Comparison of ENCODE assay signal across 8 cellular contexts in the genomic region with DNA sequence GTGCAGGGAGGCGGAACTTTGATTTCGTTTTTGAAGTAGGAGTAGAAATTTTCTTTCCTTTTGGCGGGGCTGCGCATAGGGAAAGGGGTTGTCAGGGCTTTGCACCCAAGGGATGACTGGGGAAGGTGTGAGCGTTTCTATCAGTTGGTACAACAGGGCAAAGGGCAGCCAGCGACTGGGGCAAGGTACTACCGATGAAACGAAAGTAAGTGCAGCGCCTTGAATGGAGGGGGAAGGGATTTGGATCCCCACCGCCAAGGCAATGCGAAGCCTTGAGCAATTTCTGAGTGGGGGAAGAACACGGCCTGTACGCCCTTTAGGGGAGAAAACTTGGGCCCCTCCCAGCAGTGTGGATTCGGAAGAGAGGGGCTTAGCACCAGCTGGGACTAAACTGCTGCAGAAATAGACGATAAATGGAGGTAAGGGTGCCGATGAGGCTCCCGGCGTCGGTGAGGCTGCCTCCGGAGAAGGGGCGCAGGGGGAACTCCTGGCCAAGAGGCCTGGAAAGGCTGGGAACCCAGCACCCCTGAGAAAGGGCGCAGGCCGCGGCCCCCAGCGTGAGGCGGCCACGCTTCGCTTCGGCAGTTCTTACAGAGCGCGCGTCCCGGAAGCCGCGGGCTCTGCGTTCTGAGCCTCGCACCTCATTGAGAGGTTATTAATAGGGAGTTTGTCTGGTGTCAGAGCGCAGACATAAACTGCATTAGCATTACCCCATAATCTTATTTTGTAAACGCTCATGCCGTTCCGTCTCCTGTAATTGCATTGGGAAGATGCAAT. TPM values are rescaled to one million over a fixed set of nuclear protein-coding genes. Genes with fewer than 3 reads are reported as not detected.
DNase-seq lines count a peak whose midpoint lies in the region; ATAC-seq and TF ChIP-seq lines count a peak whose summit lies in the region.

No MANE protein-coding gene starts in this region.

- peaks cover 34 to 56% of the 10 kb centered on the region in 2 donors for H3K27me3 ChIP-seq in muscle layer of colon (ENCODE audit: control insufficient read depth in 1 of 2, insufficient read depth in 2 of 2, low read length in 2 of 2)

- H3K4me1 Mint-ChIP-seq in Calu3 (ENCODE audit: low read depth, unreplicated experiment) = peaks cover 24% of the 10 kb centered on the region
- peaks cover 22% of the 10 kb centered on the region for H3K4me1 Mint-ChIP-seq in central memory CD8-positive, alpha-beta T cell

- CTCF ChIA-PET in Calu3 (lab: Charles Lee) = no interaction called here

- peak overlapping the region; percentile 84 for H3K4me3 Mint-ChIP-seq in Calu3 (ENCODE audit: low read depth, unreplicated experiment)
- H3K4me3 Mint-ChIP-seq in central memory CD8-positive, alpha-beta T cell = peak overlapping the region; percentile 90

- H3K36me3 ChIP-seq in muscle layer of colon (ENCODE audit: insufficient read depth, low read length) = no peaks in the 10 kb centered on the region

- peak; percentile 82 for ATAC-seq in central memory CD8-positive, alpha-beta T cell (replicated peaks; ENCODE audit: extremely low read depth, poor library complexity, severe bottlenecking)
- no peak for ATAC-seq in HG02678 (IDR thresholded peaks at IDR 0.05; ENCODE audit: unreplicated experiment)
- ATAC-seq in GM21528 (IDR thresholded peaks at IDR 0.05; ENCODE audit: low FRiP score, unreplicated experiment) = no peak
- ATAC-seq in HG03045 (IDR thresholded peaks at IDR 0.05; ENCODE audit: unreplicated experiment) = no peak

- BruUV-seq in Calu3 (replicated peaks; lab: Mats Ljungman, UMichigan) = no TSS peak

- peaks cover 4% of the 10 kb centered on the region for H3K4me1 ChIP-seq in muscle layer of colon (ENCODE audit: insufficient read depth, low read length)

- no peak overlapping the region for H3K27ac Mint-ChIP-seq in Calu3 (ENCODE audit: unreplicated experiment)
- H3K27ac Mint-ChIP-seq in central memory CD8-positive, alpha-beta T cell (ENCODE audit: low read depth) = peak overlapping the region; percentile 95

- peak overlapping the region; percentile 35 for H3K9ac ChIP-seq in muscle layer of colon (ENCODE audit: low read length)

- H3K9me3 Mint-ChIP-seq in Calu3 (ENCODE audit: low read depth, unreplicated experiment) = no peaks in the 10 kb centered on the region
- H3K9me3 Mint-ChIP-seq in central memory CD8-positive, alpha-beta T cell = no peaks in the 10 kb centered on the region

- peaks cover 59% of the 10 kb centered on the region for H3K27me3 Mint-ChIP-seq in Calu3 (ENCODE audit: unreplicated experiment)
- peaks cover 80% of the 10 kb centered on the region for H3K27me3 Mint-ChIP-seq in central memory CD8-positive, alpha-beta T cell

- no peak for TF ChIP-seq CTCF in Calu3 (IDR thresholded peaks at IDR 0.05; ENCODE audit: unreplicated experiment)

- intact Hi-C loops in Calu3 (cut with micrococcal nuclease; ENCODE audit: unreplicated experiment) = no loop called here

- no peak overlapping the region for H3K27ac ChIP-seq in muscle layer of colon (ENCODE audit: low read depth, low read length)

- DNase-seq in Calu3 = no peak
- peak; percentile 53 for DNase-seq in LoVo (ENCODE audit: low spot score)
- no peak for DNase-seq in central memory CD8-positive, alpha-beta T cell (ENCODE audit: low spot score in 2 of 2)
- DNase-seq in medulla oblongata (ENCODE audit: extremely low spot score) = no peak

- H3K36me3 Mint-ChIP-seq in Calu3 (ENCODE audit: insufficient read depth, unreplicated experiment) = peaks cover 5% of the 10 kb centered on the region
- no peaks in the 10 kb centered on the region for H3K36me3 Mint-ChIP-seq in central memory CD8-positive, alpha-beta T cell (ENCODE audit: insufficient read depth)

- H3K4me3 ChIP-seq in muscle layer of colon (ENCODE audit: low read depth in 1 of 2, low read length in 2 of 2) = peak overlapping the region; percentile 58 to 74

- H3K9me3 ChIP-seq in muscle layer of colon (ENCODE audit: low read length) = no peaks in the 10 kb centered on the region

RNA-seq across cellular contexts. Expression of gene TLX1, which starts 10.0 kb away (rescaled TPM):
- not detected in 2 replicates for total RNA-seq in Calu3 (2022)

RNA-seq across cellular contexts. Expression of gene KAZALD1, which starts 59.3 kb away (rescaled TPM):
- total RNA-seq in Calu3 (2022) = 1.7 and 1.8 TPM in 2 replicates
